Comparison of ENCODE assay signal across 8 cellular contexts in the genomic region with DNA sequence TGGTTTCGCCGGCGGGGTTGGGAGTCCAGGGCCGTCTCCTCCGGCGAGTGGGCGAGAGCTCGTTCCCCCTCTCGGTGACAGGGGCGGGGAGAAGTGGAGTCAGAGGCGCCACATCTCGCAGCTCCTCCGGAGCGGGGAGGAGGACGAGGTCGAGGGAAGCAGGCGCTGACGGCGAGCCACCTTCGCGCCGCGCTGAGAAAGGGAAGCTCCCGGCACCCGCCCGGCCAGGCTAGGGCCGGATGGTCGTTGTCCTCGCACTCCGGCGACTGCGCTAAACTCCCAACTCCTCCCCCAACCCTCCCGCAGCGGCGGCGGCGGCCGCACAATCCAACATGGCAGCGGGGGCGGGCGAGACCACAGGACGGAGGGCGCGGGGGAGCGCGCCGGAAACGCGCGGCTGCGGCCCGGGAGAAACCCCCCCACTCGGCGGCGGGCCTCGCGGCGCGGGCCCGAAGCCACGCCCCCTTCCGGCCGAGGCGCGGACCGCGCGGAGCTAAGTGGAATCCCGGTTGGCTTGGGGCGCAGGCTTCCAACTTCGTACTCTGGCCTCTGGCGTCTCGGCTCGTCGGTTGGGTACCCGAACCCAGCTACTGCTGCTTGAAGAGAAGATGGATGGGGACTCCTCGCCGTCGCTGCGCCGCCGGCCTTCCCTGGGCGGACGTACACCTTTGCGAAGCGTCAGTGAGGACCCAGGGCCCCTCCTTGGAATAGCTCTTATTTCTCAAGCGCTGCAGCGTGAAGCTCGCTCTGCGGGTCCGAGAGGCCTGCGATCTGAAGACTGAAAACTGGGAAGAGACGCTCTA. TPM values are rescaled to one million over a fixed set of nuclear protein-coding genes. Genes with fewer than 3 reads are reported as not detected.
DNase-seq lines count a peak whose midpoint lies in the region; ATAC-seq and TF ChIP-seq lines count a peak whose summit lies in the region.

A gene (minus strand): TSS at position 270 of the 803 bp plus-strand sequence. CDS start 269 bp downstream, at position 1.

- no peaks in the 10 kb centered on the region for H3K9me3 ChIP-seq in trophoblast cell (ENCODE audit: insufficient read depth, low read depth, low read length)
- no peaks in the 10 kb centered on the region for H3K9me3 ChIP-seq in tibial nerve

- H3K4me3 ChIP-seq in GM12865 (ENCODE audit: low read depth, low read length) (peak within 1 kb of the TSS; percentile 70), trophoblast cell (ENCODE audit: low read depth, low read length) (peak within 1 kb of the TSS; percentile 96), tibial nerve (peak within 1 kb of the TSS; percentile 72 to 96 (median 87))

- H2AFZ ChIP-seq in trophoblast cell (ENCODE audit: insufficient read depth, low read length, poor library complexity), result peak within 1 kb of the TSS; percentile 87

- H3K9ac ChIP-seq in trophoblast cell (ENCODE audit: low read length), result peak within 1 kb of the TSS; percentile 100

- peak within 1 kb of the TSS; percentile 92 for H3K18ac ChIP-seq in trophoblast cell (ENCODE audit: low read length)

- peaks cover 0 to 1% of the 10 kb centered on the region in 2 experiments for H3K4me1 ChIP-seq in trophoblast cell (ENCODE audit: control insufficient read depth in 1 of 2, insufficient read depth in 2 of 2, low read length in 2 of 2)
- H3K4me1 ChIP-seq in tibial nerve, result peaks cover 0 to 67% (median 38%) of the 10 kb centered on the region in 4 donors

- TF ChIP-seq CTCF in GM12865 (IDR thresholded peaks at IDR 0.05; ENCODE audit: insufficient read depth, low read depth, low read length, missing control alignments) (no peak), tibial nerve (IDR thresholded peaks at IDR 0.05) (peak in 3 of 5 experiments; percentile 40 to 60 (median 42))

- peak within 1 kb of the TSS; percentile 88 for H4K8ac ChIP-seq in trophoblast cell (ENCODE audit: low read depth, low read length)

- ATAC-seq in HG02642 (IDR thresholded peaks at IDR 0.05; ENCODE audit: poor library complexity, unreplicated experiment), result peak; percentile 78

- 0% methylated on average over 74 to 93 of the region's 93 CpGs for WGBS in adipose tissue, 3 donors
- no CpG with 5 or more reads among the region's 93 CpGs for WGBS in trophoblast cell (ENCODE audit: extremely low coverage, insufficient coverage, insufficient read length)
- WGBS in tibial nerve, 2 donors, result 0% methylated on average over 31 to 71 of the region's 93 CpGs

- H4K12ac ChIP-seq in trophoblast cell (ENCODE audit: low read depth, low read length), result peak within 1 kb of the TSS; percentile 78

- peak within 1 kb of the TSS; percentile 73 for H3K4ac ChIP-seq in trophoblast cell (ENCODE audit: low read depth, low read length)

- no peak within 1 kb of the TSS for H3K23ac ChIP-seq in trophoblast cell (ENCODE audit: low read length)

- H3K36me3 ChIP-seq in trophoblast cell (ENCODE audit: control insufficient read depth in 1 of 2, insufficient read depth in 2 of 2, low read length in 2 of 2), result no peaks in the 10 kb centered on the region
- H3K36me3 ChIP-seq in tibial nerve, result no peaks in the 10 kb centered on the region

- intact Hi-C loops in cardiac septum (cut with DNase I), result loop anchor here (5.0 to 10.0 kb wide), 2 partner anchors 42 to 64 kb away; no protein-coding TSS in a partner anchor

- H2BK120ac ChIP-seq in trophoblast cell (ENCODE audit: insufficient read depth, low read length, poor library complexity), result peak within 1 kb of the TSS; percentile 67

- H3K27me3 ChIP-seq in trophoblast cell (ENCODE audit: insufficient read depth, low read length), result no peaks in the 10 kb centered on the region
- no peaks in the 10 kb centered on the region for H3K27me3 ChIP-seq in tibial nerve

- H4K91ac ChIP-seq in trophoblast cell (ENCODE audit: low read depth, low read length), result peak within 1 kb of the TSS; percentile 73

- H3K14ac ChIP-seq in trophoblast cell (ENCODE audit: low read length), result peak within 1 kb of the TSS; percentile 96

- H3K79me1 ChIP-seq in trophoblast cell (ENCODE audit: low read length), result peaks cover 12% of the 10 kb centered on the region

- H2BK5ac ChIP-seq in trophoblast cell (ENCODE audit: low read depth, low read length, poor library complexity), result peak within 1 kb of the TSS; percentile 69

- H3K27ac ChIP-seq in adipose tissue (ENCODE audit: low read depth, low read length) (peak within 1 kb of the TSS; percentile 96), trophoblast cell (ENCODE audit: low read depth, low read length) (peak within 1 kb of the TSS; percentile 98), tibial nerve (peak within 1 kb of the TSS; percentile 93 to 99 (median 97))

- peaks cover 12% of the 10 kb centered on the region for H3K79me2 ChIP-seq in trophoblast cell (ENCODE audit: control insufficient read depth, insufficient read depth, low read length, poor library complexity)

- TF ChIP-seq EP300 in tibial nerve (IDR thresholded peaks at IDR 0.05), result peak in 1 of 2 donors; percentile 96

- H2AK5ac ChIP-seq in trophoblast cell (ENCODE audit: low read length), result peak within 1 kb of the TSS; percentile 80

- TF ChIP-seq POLR2A in tibial nerve (IDR thresholded peaks at IDR 0.05), result peak; percentile 78 to 94

- DNase-seq in GM12865 (ENCODE audit: low read depth) (peak; percentile 95), NCI-H1105 (lab: John Stamatoyannopoulos, UW) (peak; percentile 86), SW 1271 (lab: John Stamatoyannopoulos, UW) (peak; percentile 81 to 86), cardiac septum (ENCODE audit: low spot score) (peak; percentile 94), trophoblast cell (peak; percentile 84 to 92), tibial nerve (ENCODE audit: low spot score in 2 of 2) (peak; percentile 86 to 87)

- peak within 1 kb of the TSS; percentile 85 for H3K4me2 ChIP-seq in trophoblast cell (ENCODE audit: low read length)

- H2BK12ac ChIP-seq in trophoblast cell (ENCODE audit: low read length), result peak within 1 kb of the TSS; percentile 19

RNA-seq across cellular contexts. Expression of the gene that starts here (rescaled TPM):
- 10 to 100 TPM in 2 of 3 donors, 1 to 10 TPM in 1; 8.6 to 26.0 (median 14.4) TPM for polyA plus RNA-seq in adipose tissue
- 32.5 TPM for total RNA-seq in cardiac septum
- polyA plus RNA-seq in trophoblast cell (2013), result 41.4 and 43.4 TPM in 2 replicates
- total RNA-seq in tibial nerve, result 10 to 100 TPM; 32.6 to 40.0 (median 37.3) TPM

Comparison
In these comparisons a context has a peak if more than half of its experiments do, and no peak if none do; other contexts are left out.
1. Peak in every context shown above with its lines: DNase-seq, ATAC-seq, H3K4me3 ChIP-seq and H3K27ac ChIP-seq.